1 cellular context compared by ENCODE assay signal in the genomic region with DNA sequence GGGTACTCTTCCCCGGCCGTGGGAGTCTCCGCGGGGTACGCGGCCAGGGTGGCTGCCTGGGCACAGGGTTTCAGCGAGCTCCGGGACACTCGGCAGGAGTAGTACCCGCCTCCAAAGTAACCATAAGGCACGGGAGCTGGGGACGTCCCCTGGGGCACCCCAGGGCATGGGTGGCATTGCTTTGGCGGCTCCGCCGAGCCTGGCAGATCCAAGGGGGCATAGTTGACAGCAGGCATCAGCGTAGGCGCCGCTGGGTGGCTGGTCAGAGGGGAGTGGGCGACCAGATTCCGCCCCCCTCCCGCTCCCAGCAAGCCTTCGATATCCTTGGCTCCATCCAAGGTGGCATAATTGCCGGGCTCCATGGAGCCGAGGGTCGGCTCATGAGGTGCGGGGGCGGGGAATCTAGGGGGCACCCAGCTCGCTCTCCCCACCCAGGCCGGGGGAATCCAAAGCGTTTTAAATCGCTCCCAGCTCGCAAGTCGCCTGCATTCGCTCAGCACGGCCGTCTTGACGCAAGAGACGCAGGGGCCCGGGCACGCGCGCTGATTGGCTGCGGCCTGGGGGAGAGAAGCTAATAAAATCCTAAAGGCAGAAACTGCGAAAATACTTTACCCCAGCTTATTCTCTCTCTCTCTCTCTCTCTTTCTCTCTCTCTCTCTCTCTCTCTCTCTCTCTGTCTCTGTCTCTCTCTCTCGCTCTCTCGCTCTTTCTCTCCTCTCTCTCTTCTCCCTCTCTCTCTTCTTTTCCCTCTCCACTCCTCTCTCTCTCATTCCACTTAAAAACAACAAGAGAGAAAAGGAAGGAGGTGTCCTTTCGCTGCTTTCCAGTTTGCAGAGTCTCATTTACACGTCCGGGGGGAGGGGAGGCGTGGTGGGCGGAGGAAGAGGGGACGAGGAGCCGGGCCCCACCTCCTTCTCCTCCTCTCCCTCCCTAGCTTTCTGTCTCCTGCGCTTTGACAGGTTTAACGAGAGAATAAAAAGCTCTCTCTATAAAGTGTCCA.
A peak's percentile ranks its signal among the peaks of the same experiment; 100 is the strongest.
TF ChIP-seq lines count a peak whose summit lies in the region.

A gene (minus strand): TSS at position 519 of the 1,000 bp plus-strand sequence. CDS start 157 bp downstream, at position 362.

TF ChIP-seq in HEK293, 187 proteins besides CTCF, POLR2A, EP300 and RAD21 (continued from another document):
- TF ChIP-seq, protein P1, sequence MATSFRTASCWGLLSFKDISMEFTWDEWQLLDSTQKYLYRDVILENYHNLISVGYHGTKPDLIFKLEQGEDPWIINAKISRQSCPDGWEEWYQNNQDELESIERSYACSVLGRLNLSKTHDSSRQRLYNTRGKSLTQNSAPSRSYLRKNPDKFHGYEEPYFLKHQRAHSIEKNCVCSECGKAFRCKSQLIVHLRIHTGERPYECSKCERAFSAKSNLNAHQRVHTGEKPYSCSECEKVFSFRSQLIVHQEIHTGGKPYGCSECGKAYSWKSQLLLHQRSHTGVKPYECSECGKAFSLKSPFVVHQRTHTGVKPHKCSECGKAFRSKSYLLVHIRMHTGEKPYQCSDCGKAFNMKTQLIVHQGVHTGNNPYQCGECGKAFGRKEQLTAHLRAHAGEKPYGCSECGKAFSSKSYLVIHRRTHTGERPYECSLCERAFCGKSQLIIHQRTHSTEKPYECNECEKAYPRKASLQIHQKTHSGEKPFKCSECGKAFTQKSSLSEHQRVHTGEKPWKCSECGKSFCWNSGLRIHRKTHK (tag by site-specific recombination; IDR thresholded peaks at IDR 0.05), result no peak
- TF ChIP-seq KLF1 (tag by site-specific recombination; IDR thresholded peaks at IDR 0.05), result peak; percentile 89
- 0 out of 2 replicates have a peak, but pooled peaks have one; percentile 57 for TF ChIP-seq ZNF211 (tag by site-specific recombination; IDR thresholded peaks at IDR 0.05; ENCODE audit: low read depth)
TF ChIP-seq in HEK293: peak in this region for 112.
